In the genomic region with DNA sequence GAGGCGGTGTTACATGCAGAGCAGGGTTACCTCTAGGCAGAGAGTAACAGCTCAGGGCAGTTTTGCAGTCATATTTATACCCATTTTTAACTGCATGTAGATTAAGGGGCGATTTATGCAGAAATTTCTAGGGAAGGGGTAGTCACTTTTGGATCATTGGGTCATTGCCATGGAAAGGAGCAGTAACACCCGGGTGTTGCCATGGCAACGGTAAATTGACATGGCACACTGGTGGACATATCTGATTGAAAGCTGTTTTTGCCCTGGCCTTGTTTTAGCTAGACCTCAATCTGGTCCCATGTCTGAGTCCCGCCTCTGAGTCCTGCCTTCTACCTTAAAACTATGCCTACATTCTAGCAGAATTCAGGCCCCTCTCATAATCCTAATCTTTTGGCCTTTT, we compare ENCODE assay signal across 18 cellular contexts. TPM values are rescaled to one million over a fixed set of nuclear protein-coding genes. Genes with fewer than 3 reads are reported as not detected.
DNase-seq lines count a peak whose midpoint lies in the region; ATAC-seq, FAIRE-seq and TF ChIP-seq lines count a peak whose summit lies in the region.
"Had no signal": no experiment of that assay in that cellular context is flagged by ENCODE, and none has a peak within 500 bp of the region (broad histone marks: within the 10 kb centered on the region; RNA-seq: fewer than 3 reads in every experiment).

No MANE protein-coding gene starts in this region.

- WGBS in K562 (ENCODE audit: insufficient coverage, low coverage, missing lambda C conversion rate): 22% methylated on average over 5 of the region's 5 CpGs
- WGBS in small intestine, 3 donors: 78 to 84% (median 83%) methylated on average over 5 of the region's 5 CpGs

- H3K27me3 Mint-ChIP-seq in Caco-2 (ENCODE audit: insufficient read depth, unreplicated experiment): no peaks in the 10 kb centered on the region
- peaks cover 0 to 1% (median 0%) of the 10 kb centered on the region in 3 donors for H3K27me3 Mint-ChIP-seq in CD14-positive monocyte (ENCODE audit: low read depth in 3 of 3)

- BruUV-seq in Caco-2 (replicated peaks; lab: Mats Ljungman, UMichigan) (no TSS peak), K562 (replicated peaks; lab: Mats Ljungman, UMichigan) (no TSS peak)

- H3K36me3 Mint-ChIP-seq in Caco-2 (ENCODE audit: insufficient read depth, unreplicated experiment) (peaks cover 9% of the 10 kb centered on the region), CD14-positive monocyte (no peaks in the 10 kb centered on the region)

- H3K9me3 ChIP-seq in BE2C: no peaks in the 10 kb centered on the region
- H3K9me3 ChIP-seq in Caco-2: no peaks in the 10 kb centered on the region
- H3K9me3 ChIP-seq in K562 (replicated peaks; ENCODE audit: control insufficient read depth, insufficient read depth, low read depth, low read length): no peaks in the 10 kb centered on the region
- no peaks in the 10 kb centered on the region for H3K9me3 ChIP-seq in small intestine (ENCODE audit: control insufficient read depth, low read depth)
- H3K9me3 ChIP-seq: SJCRH30 had no signal

- no peak overlapping the region for H3K9ac ChIP-seq in K562 (ENCODE audit: insufficient read depth in 1 of 2, low read depth in 2 of 2, low read length in 2 of 2)

- POLR2A ChIA-PET in Caco-2 (lab: Charles Lee): no interaction called here
- POLR2A ChIA-PET in K562 (lab: Yijun Ruan, JAX): interaction anchor here (1.1 to 2.4 kb wide), 2 partner anchors 9 to 11 kb away, joined by 3 to 7 read pairs; no protein-coding TSS in a partner anchor

- H3K27me3 ChIP-seq in BE2C (no peaks in the 10 kb centered on the region), Caco-2 (replicated peaks; ENCODE audit: control insufficient read depth, insufficient read depth, low read length) (no peaks in the 10 kb centered on the region), K562 (ENCODE audit: control insufficient read depth in 2 of 2, insufficient read depth in 2 of 2, low read length in 2 of 2) (peaks cover 1 to 3% of the 10 kb centered on the region in 2 experiments; a peak in 1 of 5 replicates), small intestine (ENCODE audit: control insufficient read depth in 2 of 2, insufficient read depth in 2 of 2, low read length in 2 of 2) (peaks cover 0 to 2% of the 10 kb centered on the region in 2 donors)
- H3K27me3 ChIP-seq: SJCRH30 had no signal

- H3K36me3 ChIP-seq in BE2C: no peaks in the 10 kb centered on the region
- H3K36me3 ChIP-seq in Caco-2 (ENCODE audit: control insufficient read depth, insufficient read depth, low read length): no peaks in the 10 kb centered on the region
- H3K36me3 ChIP-seq in K562 (ENCODE audit: control insufficient read depth, insufficient read depth, low read length): no peaks in the 10 kb centered on the region
- H3K36me3 ChIP-seq in small intestine (ENCODE audit: control insufficient read depth in 2 of 2, insufficient read depth in 2 of 2, low read length in 2 of 2): no peaks in the 10 kb centered on the region
- H3K36me3 ChIP-seq: SJCRH30 had no signal

- H3K4me2 ChIP-seq in K562 (ENCODE audit: insufficient read depth, low read length): no peak overlapping the region

- DNase-seq in BE2C: peak; percentile 32
- DNase-seq in Caco-2: no peak
- peak; percentile 24 for DNase-seq in M059J (ENCODE audit: low read depth)
- DNase-seq in K562 (ENCODE audit: extremely low read depth in 1 of 4, low spot score in 3 of 4): peak in 1 of 4 experiments; percentile 15
- DNase-seq in NOMO-1 treated with dmso at 0.1 percent for 144 hours (lab: John Stamatoyannopoulos, UW; ENCODE audit: unreplicated experiment): no peak
- DNase-seq in small intestine: no peak
- DNase-seq in CD14-positive monocyte (ENCODE audit: low spot score): no peak
- DNase-seq: CD4-positive, alpha-beta T cell; GOT3; Karpas-422; MM.1S; NCI-H1105 treated with DMSO at 0.1 percent for 48 hours; NCI-H1694 treated with DMSO at 0.1 percent for 48 hours; NCI-H2171; NCI-H446 treated with DMSO at 0.1 percent for 48 hours; SJCRH30 had no signal

- TF ChIP-seq RAD21 in K562 (CRISPR knock-in tag; conservative IDR thresholded peaks at IDR 0.05 in 1 of 2, IDR thresholded peaks at IDR 0.05 in 1 of 2): no peak

- peak; percentile 40; the same call in 2 of the 3 replicates for ATAC-seq in K562

- H3K9me3 Mint-ChIP-seq in Caco-2 (ENCODE audit: unreplicated experiment): no peaks in the 10 kb centered on the region
- H3K9me3 Mint-ChIP-seq in CD14-positive monocyte: no peaks in the 10 kb centered on the region
- H3K9me3 Mint-ChIP-seq: CD4-positive, alpha-beta T cell; T-helper 2 cell treated with Interferon-gamma antibody and Interleukin-4, amounts not matched to agents 5 μg/mL and 100 μg/mL, for 36 hours had no signal

- no peak overlapping the region for H3K4me3 ChIP-seq in BE2C (ENCODE audit: low read depth, low read length)
- no peak overlapping the region for H3K4me3 ChIP-seq in Caco-2 (ENCODE audit: low read depth, low read length)
- no peak overlapping the region for H3K4me3 ChIP-seq in K562
- no peak overlapping the region for H3K4me3 ChIP-seq in small intestine (ENCODE audit: low read depth in 1 of 2, low read length in 2 of 2)
- H3K4me3 ChIP-seq: SJCRH30 had no signal

- H3K79me2 ChIP-seq in K562 (ENCODE audit: control insufficient read depth, insufficient read depth, low read length): no peaks in the 10 kb centered on the region

- no peak overlapping the region for H3K4me3 Mint-ChIP-seq in Caco-2 (ENCODE audit: unreplicated experiment)
- H3K4me3 Mint-ChIP-seq in CD14-positive monocyte: no peak overlapping the region
- H3K4me3 Mint-ChIP-seq: CD4-positive, alpha-beta T cell; T-helper 2 cell treated with Interferon-gamma antibody and Interleukin-4, amounts not matched to agents 5 μg/mL and 100 μg/mL, for 36 hours had no signal

- no peaks in the 10 kb centered on the region for H3K9me1 ChIP-seq in K562 (ENCODE audit: control insufficient read depth, insufficient read depth, low read length)

- TF ChIP-seq EP300 in K562 (IDR thresholded peaks at IDR 0.05; ENCODE audit: low read length): no peak

- CTCF ChIA-PET in Caco-2 (lab: Charles Lee) (no interaction called here), K562 (lab: Yijun Ruan, JAX; ENCODE audit: low intra/inter-chr PET ratio) (no interaction called here)

- H3K4me1 Mint-ChIP-seq in Caco-2 (ENCODE audit: low read depth, unreplicated experiment): peaks cover 12% of the 10 kb centered on the region
- peaks cover 13% of the 10 kb centered on the region for H3K4me1 Mint-ChIP-seq in CD14-positive monocyte

- intact Hi-C loops in Caco-2 (cut with micrococcal nuclease; ENCODE audit: unreplicated experiment): no loop called here
- intact Hi-C loops in K562 (cut with micrococcal nuclease): no loop called here
- intact Hi-C loops in CD14-positive monocyte (cut with micrococcal nuclease): no loop called here

- H3K27ac ChIP-seq in K562 (ENCODE audit: extremely low read depth, low read depth, low read length): no peak overlapping the region
- H3K27ac ChIP-seq in small intestine (ENCODE audit: low read depth in 1 of 2, low read length in 1 of 2): no peak overlapping the region
- H3K27ac ChIP-seq: RWPE1, SJCRH30 had no signal

- no peak for FAIRE-seq in K562 (lab: Jason Lieb, UNC)
- FAIRE-seq in small intestine (lab: Jason Lieb, UNC): no peak

- TF ChIP-seq CTCF in BE2C (IDR thresholded peaks at IDR 0.05; ENCODE audit: low read depth, low read length) (no peak), Caco-2 (IDR thresholded peaks at IDR 0.05; ENCODE audit: insufficient read depth in 1 of 2, low read depth in 1 of 2, low read length in 1 of 2, severe bottlenecking in 1 of 2, unreplicated experiment in 1 of 2) (no peak), K562 (IDR thresholded peaks at IDR 0.05 in 2 of 3, conservative IDR thresholded peaks at IDR 0.05 in 1 of 3; ENCODE audit: insufficient read depth in 2 of 3, low read depth in 1 of 3, low read length in 3 of 3) (no peak), CD14-positive monocyte (IDR thresholded peaks at IDR 0.05) (no peak)

- in situ Hi-C loops in K562 (cut with MboI): no loop called here

- no peak overlapping the region for H2AFZ ChIP-seq in K562 (ENCODE audit: low read depth, low read length)

- peak overlapping the region; percentile 78 for H3K27ac Mint-ChIP-seq in Caco-2 (ENCODE audit: unreplicated experiment)
- H3K27ac Mint-ChIP-seq in CD14-positive monocyte: no peak overlapping the region
- H3K27ac Mint-ChIP-seq: CD4-positive, alpha-beta T cell; T-helper 2 cell treated with Interferon-gamma antibody and Interleukin-4, amounts not matched to agents 5 μg/mL and 100 μg/mL, for 36 hours had no signal

- TF ChIP-seq POLR2A in K562 (conservative IDR thresholded peaks at IDR 0.05): no peak

- no peaks in the 10 kb centered on the region for H3K4me1 ChIP-seq in BE2C
- H3K4me1 ChIP-seq in Caco-2: peaks cover 17% of the 10 kb centered on the region
- peaks cover 0 to 13% of the 10 kb centered on the region in 2 experiments; a peak in 2 of 5 replicates for H3K4me1 ChIP-seq in K562 (replicated peaks in 1 of 2; ENCODE audit: control insufficient read depth in 2 of 2, insufficient read depth in 2 of 2, low read length in 2 of 2)
- no peaks in the 10 kb centered on the region for H3K4me1 ChIP-seq in small intestine (ENCODE audit: control insufficient read depth in 2 of 2, insufficient read depth in 1 of 2, low read depth in 1 of 2, low read length in 1 of 2)

- H4K20me1 ChIP-seq in K562 (replicated peaks; ENCODE audit: control insufficient read depth, insufficient read depth, low read length): no peaks in the 10 kb centered on the region

RNA-seq across cellular contexts. Expression of gene USP1, which starts 11.8 kb away (rescaled TPM):
- 15.3 TPM for polyA plus RNA-seq in BE2C (2012; ENCODE audit: insufficient read depth, insufficient read length, low read depth)
- total RNA-seq in Caco-2 (2022) (35.0 and 39.3 TPM in 2 replicates), K562 (2014; rRNA removed) (50.5 and 51.7 TPM in 2 replicates), K562 (2014; rRNA removed; fragmentation: Illumina TruSeq; extraction: Trizol) (87.9 and 109 TPM in 2 replicates), K562 (2015; rRNA removed; fragmentation: Illumina TruSeq; extraction: Trizol) (80.6 and 85.8 TPM in 2 replicates), K562 (2021) (52.4 and 59.4 TPM in 2 replicates)
- 59.5 and 68.6 TPM in 2 replicates for total RNA-seq in M059J (2014; rRNA removed; shearing (Covaris generic))
- total RNA-seq in K562 (2011; cell fraction: chromatin; rRNA removed; ENCODE audit: low replicate concordance): 6.1 and 33.1 TPM in 2 replicates
- total RNA-seq in K562 (2011; cell fraction: nucleolus; rRNA removed): 6.6 and 6.7 TPM in 2 replicates
- 13.1 and 21.0 TPM in 2 replicates for total RNA-seq in K562 (2011; cell fraction: nucleoplasm; rRNA removed)
- polyA plus RNA-seq in K562 (2011; rRNA removed) (21.1 and 30.6 TPM in 2 replicates), K562 (2014; fragmentation: Illumina TruSeq; extraction: Trizol) (63.1 and 66.5 TPM in 2 replicates), K562 (2014; fragmentation: Nextera tagmentation; extraction: Ambion mirVana) (10 to 100 TPM; 27.3 to 29.8 TPM), K562 (2014; rRNA removed) (33.5 and 36.2 TPM in 2 replicates), small intestine (10 to 100 TPM; 12.3 to 22.5 (median 14.9) TPM), CD14-positive monocyte (10 to 100 TPM; 13.6 to 24.0 TPM)
- 6.6 and 8.9 TPM in 2 replicates for polyA plus RNA-seq in K562 (2011; cell fraction: cytosol; rRNA removed)
- polyA plus RNA-seq in K562 (2011; cell fraction: nucleus; rRNA removed): 6.4 and 8.3 TPM in 2 replicates
- 36.8 and 39.4 TPM in 2 replicates for polyA plus RNA-seq in K562 (2012)
- polyA minus RNA-seq in K562 (2011; rRNA and poly(A)+ RNA removed): 37.4 and 48.2 TPM in 2 replicates
- polyA minus RNA-seq in K562 (2011; cell fraction: cytosol; rRNA and poly(A)+ RNA removed): 20.0 and 23.4 TPM in 2 replicates
- polyA minus RNA-seq in K562 (2011; cell fraction: nucleus; rRNA and poly(A)+ RNA removed): 8.1 and 13.9 TPM in 2 replicates

Comparison
In these comparisons a context has a peak if more than half of its experiments do, and no peak if none do; other contexts are left out.
1. DNase-seq: peak in BE2C (single experiment) and M059J (single experiment); none in Caco-2 (0 of 2), NOMO-1 treated with dmso at 0.1 percent for 144 hours (single experiment), small intestine (single experiment) and CD14-positive monocyte (single experiment).